Comparison of ENCODE assay signal across 21 cellular contexts in the genomic region with DNA sequence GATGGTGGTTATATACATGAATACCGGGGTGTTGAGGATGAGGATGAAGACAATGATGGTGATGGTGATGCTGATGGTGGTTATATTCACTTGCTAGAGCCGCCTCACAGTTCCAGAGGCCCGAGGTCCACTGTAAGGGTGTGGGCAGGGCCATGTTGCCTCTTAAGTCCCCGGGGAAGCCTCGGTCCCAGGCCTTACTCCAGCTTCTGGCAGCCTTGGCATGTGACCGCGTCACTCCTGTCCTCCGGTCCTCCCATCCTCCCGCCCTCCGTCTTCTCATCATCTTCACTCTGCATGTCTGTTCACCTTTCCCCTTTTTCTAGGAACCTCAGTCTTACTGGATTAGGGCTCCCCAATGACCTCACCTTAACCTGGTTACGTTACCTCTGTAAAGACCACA. TPM values are rescaled to one million over a fixed set of nuclear protein-coding genes. Genes with fewer than 3 reads are reported as not detected.
"Had no signal": no experiment of that assay in that cellular context is flagged by ENCODE, and none has a peak within 500 bp of the region (broad histone marks: within the 10 kb centered on the region; RNA-seq: fewer than 3 reads in every experiment).

No MANE protein-coding gene starts in this region.

- H3K9me3 ChIP-seq: gastrocnemius medialis, testis had no signal

- DNase-seq: activated CD4-positive, alpha-beta T cell treated with anti-CD3 and anti-CD28 coated beads, Interleukin-2, amount 10 ng/mL, durations not matched to agents 7 days and 5 days; activated CD8-positive, alpha-beta T cell treated with anti-CD3 and anti-CD28 coated beads, Interleukin-2, amount 10 ng/mL, durations not matched to agents 7 days and 5 days; activated naive CD4-positive, alpha-beta T cell treated with anti-CD3 and anti-CD28 coated beads for 36 hours; activated T-cell treated with anti-CD3 and anti-CD28 coated beads, Interleukin-2, amount 50 U/mL, for 4 hours; cortex of kidney; effector CD8-positive, alpha-beta T cell; gastrocnemius medialis; kidney glomerular epithelial cell; left ventricle myocardium superior; natural killer cell; stimulated activated CD4-positive, alpha-beta T cell treated with anti-CD3 and anti-CD28 coated beads, Interleukin-4, amount 100 ng/mL, for 4 hours; testis had no signal

- H3K4me2 ChIP-seq: smooth muscle cell had no signal

- H3K9me3 Mint-ChIP-seq: activated CD4-positive, alpha-beta T cell treated with anti-CD3 and anti-CD28 coated beads, Interleukin-2, amount 10 ng/mL, durations not matched to agents 7 days and 5 days; activated naive CD4-positive, alpha-beta T cell treated with anti-CD3 and anti-CD28 coated beads for 36 hours; activated T-cell treated with anti-CD3 and anti-CD28 coated beads, Interleukin-2, amount 50 U/mL, for 4 hours; natural killer cell; stimulated activated memory B cell treated with anti-CD40 and anti-IgM and Interleukin-4, amounts not matched to agents 10 μg/mL and 1 μg/mL and 100 μg/mL, for 72 hours; T-helper 1 cell treated with Interleukin-12 subunit alpha and Interleukin-12 subunit beta and Interleukin-4 antibody, amounts not matched to agents 30 μg/mL and 1 μg/mL, for 36 hours had no signal

- H3K4me3 ChIP-seq: gastrocnemius medialis, smooth muscle cell, testis had no signal

- H3K27me3 ChIP-seq: gastrocnemius medialis, testis had no signal

- H3K36me3 Mint-ChIP-seq: natural killer cell; stimulated activated memory B cell treated with anti-CD40 and anti-IgM and Interleukin-4, amounts not matched to agents 10 μg/mL and 1 μg/mL and 100 μg/mL, for 72 hours had no signal

- H3K27ac ChIP-seq: testis had no signal

- H3K4me3 Mint-ChIP-seq: activated CD4-positive, alpha-beta T cell treated with anti-CD3 and anti-CD28 coated beads, Interleukin-2, amount 10 ng/mL, durations not matched to agents 7 days and 5 days; activated CD8-positive, alpha-beta T cell treated with anti-CD3 and anti-CD28 coated beads, Interleukin-2, amount 10 ng/mL, durations not matched to agents 7 days and 5 days; activated naive CD4-positive, alpha-beta T cell treated with anti-CD3 and anti-CD28 coated beads for 36 hours; activated T-cell treated with anti-CD3 and anti-CD28 coated beads, Interleukin-2, amount 50 U/mL, for 4 hours; natural killer cell; stimulated activated memory B cell treated with anti-CD40 and anti-IgM and Interleukin-4, amounts not matched to agents 10 μg/mL and 1 μg/mL and 100 μg/mL, for 72 hours; T-helper 1 cell treated with Interleukin-12 subunit alpha and Interleukin-12 subunit beta and Interleukin-4 antibody, amounts not matched to agents 30 μg/mL and 1 μg/mL, for 36 hours had no signal

- H3K36me3 ChIP-seq: gastrocnemius medialis had no signal

- H3K27ac Mint-ChIP-seq: activated CD4-positive, alpha-beta T cell treated with anti-CD3 and anti-CD28 coated beads, Interleukin-2, amount 10 ng/mL, durations not matched to agents 7 days and 5 days; activated CD8-positive, alpha-beta T cell treated with anti-CD3 and anti-CD28 coated beads, Interleukin-2, amount 10 ng/mL, durations not matched to agents 7 days and 5 days; activated naive CD4-positive, alpha-beta T cell treated with anti-CD3 and anti-CD28 coated beads for 36 hours; stimulated activated memory B cell treated with anti-CD40 and anti-IgM and Interleukin-4, amounts not matched to agents 10 μg/mL and 1 μg/mL and 100 μg/mL, for 72 hours; T-helper 1 cell treated with Interleukin-12 subunit alpha and Interleukin-12 subunit beta and Interleukin-4 antibody, amounts not matched to agents 30 μg/mL and 1 μg/mL, for 36 hours had no signal

- ATAC-seq: activated CD8-positive, alpha-beta T cell treated with anti-CD3 and anti-CD28 coated beads, Interleukin-2, amount 10 ng/mL, durations not matched to agents 7 days and 5 days; activated T-cell treated with anti-CD3 and anti-CD28 coated beads, Interleukin-2, amount 50 U/mL, for 4 hours; esophagus mucosa; gastrocnemius medialis; left ventricle myocardium superior; natural killer cell; sciatic nerve; stimulated activated memory B cell treated with anti-CD40 and anti-IgM and Interleukin-4, amounts not matched to agents 10 μg/mL and 1 μg/mL and 100 μg/mL, for 72 hours had no signal

RNA-seq across cellular contexts. Expression of gene IGLL1, which starts 54.6 kb away (rescaled TPM):
- total RNA-seq: activated CD4-positive, alpha-beta T cell treated with anti-CD3 and anti-CD28 coated beads, Interleukin-2, amount 10 ng/mL, durations not matched to agents 7 days and 5 days; activated CD8-positive, alpha-beta T cell treated with anti-CD3 and anti-CD28 coated beads, Interleukin-2, amount 10 ng/mL, durations not matched to agents 7 days and 5 days; activated naive CD4-positive, alpha-beta T cell treated with anti-CD3 and anti-CD28 coated beads for 36 hours; activated T-cell treated with anti-CD3 and anti-CD28 coated beads, Interleukin-2, amount 50 U/mL, for 4 hours; aorta; esophagus mucosa; gastrocnemius medialis; left ventricle myocardium superior; mesenteric fat pad; natural killer cell; osteocyte; sciatic nerve; smooth muscle cell; ureter had no signal
- polyA plus RNA-seq: aorta, smooth muscle cell had no signal
